In the genomic region with DNA sequence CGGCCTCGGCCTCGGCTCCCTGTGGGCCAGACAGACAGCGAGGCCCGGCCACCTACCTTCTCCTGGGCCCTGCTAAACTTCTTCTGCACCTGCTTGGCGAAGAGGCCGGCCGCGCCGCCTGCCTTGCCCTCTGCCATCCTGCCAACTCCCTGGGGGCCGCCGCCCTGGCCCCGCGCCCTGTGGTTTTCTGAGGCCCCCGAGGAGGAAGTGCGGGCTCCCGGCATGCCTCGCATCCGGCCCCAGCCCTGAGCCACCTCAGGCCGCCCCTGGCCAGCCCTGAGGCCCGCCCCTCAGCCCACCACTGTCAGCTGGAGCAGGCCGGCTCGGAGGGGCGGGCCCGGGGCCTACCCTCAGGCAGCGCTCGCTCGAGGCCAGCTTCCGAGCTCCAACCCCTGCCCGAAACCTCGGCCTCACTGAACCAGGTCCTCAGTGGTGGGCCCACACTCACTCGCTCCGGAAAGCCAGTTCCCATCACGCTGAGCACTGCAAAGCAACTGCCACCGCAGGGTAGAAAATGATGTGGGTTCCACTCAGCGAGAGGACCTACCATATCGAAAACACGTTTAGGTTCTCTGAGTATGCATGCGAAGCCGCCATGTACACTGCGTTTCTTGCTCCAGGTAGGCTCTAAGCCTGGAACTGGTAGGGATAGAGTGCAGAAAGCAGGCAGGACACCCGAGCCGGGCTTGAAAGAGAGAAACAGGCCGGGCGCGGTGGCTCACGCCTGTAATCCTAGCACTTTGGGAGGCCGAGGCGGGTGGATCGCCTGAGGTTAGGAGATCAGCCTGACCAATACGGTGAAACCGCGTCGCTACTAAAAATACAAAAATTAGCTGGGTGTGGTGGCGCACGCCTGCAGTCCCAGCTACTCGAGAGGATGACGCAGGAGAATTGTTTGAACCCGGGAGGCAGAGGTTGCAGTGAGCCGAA, we compare ENCODE assay signal across 9 cellular contexts. TPM values are rescaled to one million over a fixed set of nuclear protein-coding genes. Genes with fewer than 3 reads are reported as not detected.
DNase-seq lines count a peak whose midpoint lies in the region; ATAC-seq lines count a peak whose summit lies in the region.
"Had no signal": no experiment of that assay in that cellular context is flagged by ENCODE, and none has a peak within 500 bp of the region (broad histone marks: within the 10 kb centered on the region; RNA-seq: fewer than 3 reads in every experiment).

A gene (minus strand): TSS at position 209 of the 930 bp plus-strand sequence. CDS start 72 bp downstream, at position 137.

- H3K4me3 Mint-ChIP-seq in activated CD4-positive, alpha-beta memory T cell treated with anti-CD3 and anti-CD28 coated beads, Interleukin-2, amount 10 ng/mL, durations not matched to agents 7 days and 5 days = peak within 1 kb of the TSS; percentile 88
- H3K4me3 Mint-ChIP-seq: nephron had no signal

- no peaks in the 10 kb centered on the region for H3K27me3 Mint-ChIP-seq in activated CD4-positive, alpha-beta memory T cell treated with anti-CD3 and anti-CD28 coated beads, Interleukin-2, amount 10 ng/mL, durations not matched to agents 7 days and 5 days

- POLR2A ChIA-PET in activated CD4-positive, alpha-beta memory T cell treated with anti-CD3 and anti-CD28 coated beads, Interleukin-2, amount 10 ng/mL, durations not matched to agents 7 days and 5 days (lab: Charles Lee) = interaction anchor here (0.7 to 7.2 kb wide), 13 partner anchors 10 to 560 kb away, joined by 3 to 65 read pairs (median 10); a partner anchor contains a TSS

- intact Hi-C loops in head of caudate nucleus (cut with DNase I) = no loop called here

- peak; percentile 59 for ATAC-seq in GM19324 (IDR thresholded peaks at IDR 0.05; ENCODE audit: low FRiP score, unreplicated experiment)
- peak; percentile 57 for ATAC-seq in HG03521 (IDR thresholded peaks at IDR 0.05; ENCODE audit: unreplicated experiment)

- no peaks in the 10 kb centered on the region for H3K9me3 Mint-ChIP-seq in activated CD4-positive, alpha-beta memory T cell treated with anti-CD3 and anti-CD28 coated beads, Interleukin-2, amount 10 ng/mL, durations not matched to agents 7 days and 5 days
- H3K9me3 Mint-ChIP-seq: nephron had no signal

- peaks cover 39% of the 10 kb centered on the region for H3K36me3 Mint-ChIP-seq in activated CD4-positive, alpha-beta memory T cell treated with anti-CD3 and anti-CD28 coated beads, Interleukin-2, amount 10 ng/mL, durations not matched to agents 7 days and 5 days (ENCODE audit: low read depth)

- CTCF ChIA-PET in activated CD4-positive, alpha-beta memory T cell treated with anti-CD3 and anti-CD28 coated beads, Interleukin-2, amount 10 ng/mL, durations not matched to agents 7 days and 5 days (lab: Charles Lee) = interaction anchor here (1.6 kb wide), 1 partner anchor 17 kb away, joined by 8 read pairs; no protein-coding TSS in a partner anchor

- DNase-seq in activated CD4-positive, alpha-beta memory T cell treated with anti-CD3 and anti-CD28 coated beads, Interleukin-2, amount 10 ng/mL, durations not matched to agents 7 days and 5 days = peak; percentile 87
- DNase-seq in head of caudate nucleus (peak in 37 of 42 donors; percentile 7 to 62 (median 39)), HuH-7 (ENCODE audit: low spot score) (no peak), COR-L47 (lab: John Stamatoyannopoulos, UW) (no peak), NCI-H524 (lab: John Stamatoyannopoulos, UW) (no peak)
- DNase-seq in stimulated activated CD4-positive, alpha-beta T cell treated with anti-CD3 and anti-CD28 coated beads, TNF-alpha, amount 100 ng/mL, for 4 hours (ENCODE audit: low read depth in 3 of 3) = peak in 2 of 3 experiments; percentile 35 to 49

- H3K4me1 Mint-ChIP-seq in activated CD4-positive, alpha-beta memory T cell treated with anti-CD3 and anti-CD28 coated beads, Interleukin-2, amount 10 ng/mL, durations not matched to agents 7 days and 5 days = peaks cover 82% of the 10 kb centered on the region

- H3K27ac Mint-ChIP-seq in activated CD4-positive, alpha-beta memory T cell treated with anti-CD3 and anti-CD28 coated beads, Interleukin-2, amount 10 ng/mL, durations not matched to agents 7 days and 5 days = peak within 1 kb of the TSS; percentile 98

RNA-seq across cellular contexts. Expression of the gene that starts here (rescaled TPM):
- 100 to 1,000 TPM; 206 to 214 TPM for total RNA-seq in activated CD4-positive, alpha-beta memory T cell treated with anti-CD3 and anti-CD28 coated beads, Interleukin-2, amount 10 ng/mL, durations not matched to agents 7 days and 5 days

Comparison
In these comparisons a context has a peak if more than half of its experiments do, and no peak if none do; other contexts are left out.
1. DNase-seq: peak in activated CD4-positive, alpha-beta memory T cell treated with anti-CD3 and anti-CD28 coated beads, Interleukin-2, amount 10 ng/mL, durations not matched to agents 7 days and 5 days (single experiment), head of caudate nucleus (37 of 42) and stimulated activated CD4-positive, alpha-beta T cell treated with anti-CD3 and anti-CD28 coated beads, TNF-alpha, amount 100 ng/mL, for 4 hours (2 of 3); none in HuH-7 (single experiment), COR-L47 (single experiment) and NCI-H524 (0 of 2).